Comparison of ENCODE assay signal across 7 cellular contexts in genomic region chrX:133048751-133049150, GRCh38. TPM values are rescaled to one million over a fixed set of nuclear protein-coding genes. Genes with fewer than 3 reads are reported as not detected.
"Had no signal": no experiment of that assay in that cellular context is flagged by ENCODE, and none has a peak within 500 bp of the region (broad histone marks: within the 10 kb centered on the region; RNA-seq: fewer than 3 reads in every experiment).

No MANE protein-coding gene starts in this region.

- H3K4me3 ChIP-seq: GM12878 had no signal

- DNase-seq: GDM1, GF-D8 had no signal

- ATAC-seq: GM12878 had no signal

- FAIRE-seq: GM12878, GM12891, GM12892, GM18507, GM19239 had no signal

RNA-seq across cellular contexts. Expression of gene USP26, which starts 48.2 kb away (rescaled TPM):
- total RNA-seq: GM12878 had no signal
- polyA plus RNA-seq: GM12878 had no signal
